In genomic region chr4:184818216-184818564, GRCh38 we compare ENCODE assay signal across 10 cellular contexts. TPM values are rescaled to one million over a fixed set of nuclear protein-coding genes. Genes with fewer than 3 reads are reported as not detected.
DNase-seq lines count a peak whose midpoint lies in the region; ATAC-seq and TF ChIP-seq lines count a peak whose summit lies in the region.
"Had no signal": no experiment of that assay in that cellular context is flagged by ENCODE, and none has a peak within 500 bp of the region (broad histone marks: within the 10 kb centered on the region; RNA-seq: fewer than 3 reads in every experiment).

No MANE protein-coding gene starts in this region.

- in situ Hi-C loops in GM23248 (cut with MboI), result no loop called here

- H3K36me3 ChIP-seq in left ventricle myocardium inferior, result no peaks in the 10 kb centered on the region
- H3K36me3 ChIP-seq in GM23248 (ENCODE audit: low read depth), result no peaks in the 10 kb centered on the region
- no peaks in the 10 kb centered on the region for H3K36me3 ChIP-seq in osteoblast (ENCODE audit: insufficient read depth, low read length)

- H3K4me1 ChIP-seq in left ventricle myocardium inferior (peaks cover 94% of the 10 kb centered on the region), GM23248 (ENCODE audit: insufficient read depth) (peaks cover 10% of the 10 kb centered on the region), osteoblast (ENCODE audit: insufficient read depth, low read length) (peaks cover 20% of the 10 kb centered on the region)

- H4K20me1 ChIP-seq in GM23248 (ENCODE audit: insufficient read depth), result no peaks in the 10 kb centered on the region
- H4K20me1 ChIP-seq in osteoblast (ENCODE audit: insufficient read depth, low read length), result peaks cover 44% of the 10 kb centered on the region

- H3K4me3 ChIP-seq in left ventricle myocardium inferior, result no peak overlapping the region
- no peak overlapping the region for H3K4me3 ChIP-seq in GM23248
- H3K4me3 ChIP-seq in osteoblast (ENCODE audit: insufficient read depth, low read length), result no peak overlapping the region

- intact Hi-C loops in left ventricle myocardium inferior (cut with micrococcal nuclease), result no loop called here
- intact Hi-C loops in left ventricle myocardium superior (cut with micrococcal nuclease), result no loop called here

- H3K36me3 Mint-ChIP-seq in stimulated activated naive B cell treated with anti-CD40 and anti-IgM and Interleukin-4, amounts not matched to agents 10 μg/mL and 1 μg/mL and 100 μg/mL, for 72 hours, result peaks cover 28 to 30% of the 10 kb centered on the region in 2 donors

- H3F3A ChIP-seq in GM23248 (ENCODE audit: insufficient read depth), result no peaks in the 10 kb centered on the region

- H3K4me2 ChIP-seq in GM23248 (ENCODE audit: unreplicated experiment) (no peak overlapping the region), osteoblast (ENCODE audit: insufficient read depth, low read length) (no peak overlapping the region)

- H3K9ac ChIP-seq in GM23248, result no peak overlapping the region

- no peaks in the 10 kb centered on the region for H3K9me2 ChIP-seq in GM23248 (ENCODE audit: insufficient read depth)

- peaks cover 63 to 89% of the 10 kb centered on the region in 2 donors for H3K4me1 Mint-ChIP-seq in stimulated activated naive B cell treated with anti-CD40 and anti-IgM and Interleukin-4, amounts not matched to agents 10 μg/mL and 1 μg/mL and 100 μg/mL, for 72 hours

- WGBS in GM23248 (ENCODE audit: low coverage in 1 of 2, low lambda C conversion rate in 2 of 2, missing lambda C conversion rate in 2 of 2), 2 experiments, result 94 to 99% methylated on average over 4 of the region's 4 CpGs

- DNase-seq in left ventricle myocardium inferior (no peak), left ventricle myocardium superior (no peak), GM23248 (no peak), osteoblast (ENCODE audit: insufficient read length, low spot score, missing footprints) (no peak), NCI-H2227 treated with DMSO at 0.1 percent for 48 hours (lab: John Stamatoyannopoulos, UW) (no peak)
- no peak for DNase-seq in stimulated activated naive B cell treated with anti-CD40 and anti-IgM and Interleukin-4, amounts not matched to agents 10 μg/mL and 1 μg/mL and 100 μg/mL, for 72 hours
- DNase-seq: activated gamma-delta T cell, occipital lobe had no signal

- H3K27ac Mint-ChIP-seq in stimulated activated naive B cell treated with anti-CD40 and anti-IgM and Interleukin-4, amounts not matched to agents 10 μg/mL and 1 μg/mL and 100 μg/mL, for 72 hours, result peak overlapping the region; percentile 54

- H3K27me3 ChIP-seq in left ventricle myocardium inferior (ENCODE audit: low read depth) (no peaks in the 10 kb centered on the region), GM23248 (replicated peaks; ENCODE audit: insufficient read depth) (no peaks in the 10 kb centered on the region), osteoblast (ENCODE audit: insufficient read depth, low read length) (no peaks in the 10 kb centered on the region)

- H3K9me3 ChIP-seq in left ventricle myocardium inferior (replicated peaks), result no peaks in the 10 kb centered on the region
- no peaks in the 10 kb centered on the region for H3K9me3 ChIP-seq in GM23248 (ENCODE audit: low read depth)
- no peaks in the 10 kb centered on the region for H3K9me3 ChIP-seq in osteoblast (ENCODE audit: low read depth, low read length)

- no peaks in the 10 kb centered on the region for H3K9me3 Mint-ChIP-seq in stimulated activated naive B cell treated with anti-CD40 and anti-IgM and Interleukin-4, amounts not matched to agents 10 μg/mL and 1 μg/mL and 100 μg/mL, for 72 hours

- H3K27ac ChIP-seq in left ventricle myocardium inferior (replicated peaks) (peak overlapping the region; percentile 95), GM23248 (no peak overlapping the region), osteoblast (ENCODE audit: low read depth, low read length) (no peak overlapping the region)

- H2AFZ ChIP-seq in GM23248 (no peak overlapping the region), osteoblast (ENCODE audit: low read length) (no peak overlapping the region)

- peak overlapping the region; percentile 18 to 66 for H3K4me3 Mint-ChIP-seq in stimulated activated naive B cell treated with anti-CD40 and anti-IgM and Interleukin-4, amounts not matched to agents 10 μg/mL and 1 μg/mL and 100 μg/mL, for 72 hours

- no peak for TF ChIP-seq CTCF in left ventricle myocardium inferior (IDR thresholded peaks at IDR 0.05; ENCODE audit: borderline replicate concordance)
- no peak for TF ChIP-seq CTCF in osteoblast (IDR thresholded peaks at IDR 0.05; ENCODE audit: extremely low read depth, low read depth, low read length)

- no peaks in the 10 kb centered on the region for H3K27me3 Mint-ChIP-seq in stimulated activated naive B cell treated with anti-CD40 and anti-IgM and Interleukin-4, amounts not matched to agents 10 μg/mL and 1 μg/mL and 100 μg/mL, for 72 hours

- H3K79me2 ChIP-seq in GM23248 (ENCODE audit: insufficient read depth) (peaks cover 48% of the 10 kb centered on the region), osteoblast (ENCODE audit: insufficient read depth, low read length) (peaks cover 65% of the 10 kb centered on the region)

- no peak for ATAC-seq in left ventricle myocardium superior
- peak; percentile 46 for ATAC-seq in GM21526 (IDR thresholded peaks at IDR 0.05; ENCODE audit: low FRiP score, unreplicated experiment)
- peak; percentile 40 for ATAC-seq in HG03439 (IDR thresholded peaks at IDR 0.05; ENCODE audit: unreplicated experiment)
- ATAC-seq in stimulated activated naive B cell treated with anti-CD40 and anti-IgM and Interleukin-4, amounts not matched to agents 10 μg/mL and 1 μg/mL and 100 μg/mL, for 72 hours (replicated peaks), result no peak

RNA-seq across cellular contexts. Expression of gene ACSL1, which starts 7.6 kb away (rescaled TPM):
- total RNA-seq in left ventricle myocardium inferior (316 TPM), left ventricle myocardium superior (477 TPM), osteoblast (57.5 and 61.0 TPM in 2 replicates)
- 16.8 and 22.6 TPM in 2 replicates for total RNA-seq in GM23248 (2014; rRNA removed; shearing (Covaris generic))
- polyA plus RNA-seq in GM23248 (2016; fragmentation: Nextera tagmentation; extraction: Ambion mirVana), result 15.4 and 17.3 TPM in 2 replicates

Comparison
In these comparisons a context has a peak if more than half of its experiments do, and no peak if none do; other contexts are left out.
1. ATAC-seq: peak in GM21526 (single experiment) and HG03439 (single experiment); none in left ventricle myocardium superior (single experiment) and stimulated activated naive B cell treated with anti-CD40 and anti-IgM and Interleukin-4, amounts not matched to agents 10 μg/mL and 1 μg/mL and 100 μg/mL, for 72 hours (0 of 2).